16 cellular contexts compared by ENCODE assay signal in the genomic region with DNA sequence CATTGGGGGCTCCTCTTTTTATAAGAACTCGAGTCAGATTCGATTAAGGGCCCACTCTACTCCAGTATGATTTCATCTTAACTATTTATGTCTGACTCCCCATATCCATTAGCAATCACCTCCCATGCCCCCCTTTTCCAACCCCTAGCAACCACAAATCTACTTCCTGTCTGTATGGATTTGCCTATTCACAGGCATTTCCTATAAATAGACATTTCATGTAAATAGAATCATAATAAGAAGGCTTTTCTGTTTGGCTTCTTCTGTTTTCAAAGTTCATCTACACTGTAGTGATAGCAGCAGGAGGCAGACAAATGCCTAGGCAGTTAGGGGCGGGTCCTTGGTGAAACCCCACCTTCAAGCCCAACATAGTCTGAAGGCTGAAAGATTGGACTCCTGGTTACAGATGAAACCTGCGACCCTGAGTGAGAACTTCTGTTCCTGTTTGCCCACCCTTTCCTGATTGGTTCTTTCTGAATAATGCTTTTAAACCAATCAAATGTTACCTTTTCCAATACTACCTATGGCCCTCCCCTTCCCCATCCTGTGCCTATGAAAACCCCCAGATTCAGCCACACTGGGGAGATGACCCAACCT.
"Had no signal": no experiment of that assay in that cellular context is flagged by ENCODE, and none has a peak within 500 bp of the region (broad histone marks: within the 10 kb centered on the region; RNA-seq: fewer than 3 reads in every experiment).

No MANE protein-coding gene starts in this region.

- H3K27me3 ChIP-seq: body of pancreas, esophagus muscularis mucosa, gastrocnemius medialis, suprapubic skin, upper lobe of left lung had no signal

- H3K9me3 Mint-ChIP-seq: activated CD4-positive, alpha-beta T cell treated with anti-CD3 and anti-CD28 coated beads, Interleukin-2, amount 10 ng/mL, durations not matched to agents 24 days and 14 days had no signal

- H3K79me2 ChIP-seq: parathyroid adenoma had no signal

- H3K9me3 ChIP-seq: body of pancreas, esophagus muscularis mucosa, gastrocnemius medialis, suprapubic skin had no signal

- H3K27ac Mint-ChIP-seq: activated CD4-positive, alpha-beta T cell treated with anti-CD3 and anti-CD28 coated beads, Interleukin-2, amount 10 ng/mL, durations not matched to agents 24 days and 14 days; activated naive CD4-positive, alpha-beta T cell treated with anti-CD3 and anti-CD28 coated beads for 36 hours; activated T-helper 17 cell treated with anti-CD3 and anti-CD28 coated beads, Interleukin-2, amount 50 U/mL, for 72 hours; T-helper 1 cell treated with Interleukin-12 subunit alpha and Interleukin-12 subunit beta and Interleukin-4 antibody, amounts not matched to agents 30 μg/mL and 1 μg/mL, for 36 hours; WTC11 had no signal

- H3K4me1 ChIP-seq: gastrocnemius medialis, parathyroid adenoma had no signal

- H3K9ac ChIP-seq: parathyroid adenoma had no signal

- H3K27ac ChIP-seq: body of pancreas, esophagus muscularis mucosa, gastrocnemius medialis, parathyroid adenoma, suprapubic skin, upper lobe of left lung had no signal

- FAIRE-seq: endometrium had no signal

- DNase-seq: activated T-cell treated with anti-CD3 and anti-CD28 coated beads for 4 hours; gastrocnemius medialis; kidney glomerular epithelial cell; stimulated activated CD4-positive, alpha-beta T cell treated with anti-CD3 and anti-CD28 coated beads, Interleukin-4, amount 100 ng/mL, for 1 hour; upper lobe of left lung had no signal

- H3K27me3 Mint-ChIP-seq: activated CD4-positive, alpha-beta T cell treated with anti-CD3 and anti-CD28 coated beads, Interleukin-2, amount 10 ng/mL, durations not matched to agents 24 days and 14 days; activated T-helper 17 cell treated with anti-CD3 and anti-CD28 coated beads, Interleukin-2, amount 50 U/mL, for 72 hours had no signal

- ATAC-seq: activated T-helper 17 cell treated with anti-CD3 and anti-CD28 coated beads, Interleukin-2, amount 50 U/mL, for 72 hours; body of pancreas; gastrocnemius medialis; stimulated activated naive CD8-positive, alpha-beta T cell treated with anti-CD3 and anti-CD28 coated beads, Interleukin-15, Interleukin-2, amounts not matched to agents 100 U/mL and 50 U/mL, for 24 hours had no signal

- H2AFZ ChIP-seq: parathyroid adenoma had no signal

- H3K4me3 ChIP-seq: body of pancreas, esophagus muscularis mucosa, gastrocnemius medialis, suprapubic skin, upper lobe of left lung had no signal

- H3K4me3 Mint-ChIP-seq: activated CD4-positive, alpha-beta T cell treated with anti-CD3 and anti-CD28 coated beads, Interleukin-2, amount 10 ng/mL, durations not matched to agents 24 days and 14 days; activated naive CD4-positive, alpha-beta T cell treated with anti-CD3 and anti-CD28 coated beads for 36 hours; activated T-helper 17 cell treated with anti-CD3 and anti-CD28 coated beads, Interleukin-2, amount 50 U/mL, for 72 hours; T-helper 1 cell treated with Interleukin-12 subunit alpha and Interleukin-12 subunit beta and Interleukin-4 antibody, amounts not matched to agents 30 μg/mL and 1 μg/mL, for 36 hours; WTC11 had no signal

- H3K36me3 ChIP-seq: esophagus muscularis mucosa, gastrocnemius medialis, suprapubic skin, upper lobe of left lung had no signal
